In the genomic region with DNA sequence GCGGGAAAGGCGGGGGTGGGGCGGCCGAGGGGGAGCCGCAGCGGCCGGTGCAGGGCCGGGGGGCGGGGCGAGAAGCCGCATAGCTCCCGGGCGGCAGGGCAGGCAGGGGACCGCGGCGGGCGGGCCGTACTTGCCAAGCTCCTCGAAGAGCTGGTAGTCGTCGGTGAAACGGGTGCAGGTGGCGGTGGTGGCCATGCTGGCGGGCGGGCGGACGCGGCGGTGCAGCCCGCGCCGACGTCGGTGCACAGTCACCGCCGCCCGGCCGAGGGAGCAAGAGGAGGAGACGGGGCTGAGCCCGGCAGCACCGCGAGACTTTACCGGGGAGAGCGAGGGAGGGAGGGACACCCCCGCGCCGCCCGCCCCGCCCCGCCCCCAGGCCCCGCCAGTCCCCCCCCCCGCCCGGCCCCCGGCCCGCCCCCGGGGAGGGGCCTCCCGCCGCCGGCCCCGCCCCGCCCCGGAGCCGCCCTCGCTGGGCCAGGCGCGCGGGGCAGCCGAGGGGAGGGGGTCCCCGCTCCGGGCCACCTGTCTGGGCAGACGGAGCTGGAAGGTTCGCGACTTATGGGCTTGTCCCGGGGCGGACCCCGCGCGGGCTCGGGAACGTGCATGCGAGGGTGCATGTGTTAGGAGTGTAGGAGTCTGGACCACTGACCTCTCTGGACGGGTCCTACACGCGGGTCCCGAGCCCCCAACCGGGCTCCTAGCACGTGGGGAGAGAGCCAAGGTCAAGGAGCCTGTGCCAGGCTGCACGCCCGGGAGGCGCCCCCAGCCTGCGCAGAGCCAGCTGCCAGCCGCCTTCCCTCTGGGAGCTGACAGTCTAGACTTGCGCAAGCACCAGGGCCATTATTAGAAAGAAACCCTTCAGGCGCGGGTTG, we compare ENCODE assay signal across 8 cellular contexts. TPM values are rescaled to one million over a fixed set of nuclear protein-coding genes. Genes with fewer than 3 reads are reported as not detected.
DNase-seq lines count a peak whose midpoint lies in the region; ATAC-seq and TF ChIP-seq lines count a peak whose summit lies in the region.

A gene (minus strand): TSS at position 289 of the 872 bp plus-strand sequence. CDS start 94 bp downstream, at position 195.

- peaks cover 48% of the 10 kb centered on the region for H3K4me1 ChIP-seq in vagina

- peak in 1 of 2 donors; percentile 9 for TF ChIP-seq POLR2A in vagina (IDR thresholded peaks at IDR 0.05)

- DNase-seq in GM12865 (ENCODE audit: low read depth) (peak; percentile 91), NCI-H1105 (lab: John Stamatoyannopoulos, UW) (peak; percentile 19), T-helper 2 cell (peak; percentile 61 to 94 (median 74)), amygdala (lab: John Stamatoyannopoulos, UW) (peak in 47 of 56 donors; percentile 25 to 88 (median 61)), left ventricle myocardium superior (peak; percentile 90), putamen (ENCODE audit: low spot score) (peak; percentile 62), vagina (ENCODE audit: extremely low spot score in 2 of 2) (no peak)

- peak within 1 kb of the TSS; percentile 90 for H3K27ac ChIP-seq in vagina

- intact Hi-C loops in left ventricle myocardium superior (cut with micrococcal nuclease) (no loop called here), vagina (cut with DNase I) (loop anchor here (2.0 kb wide), 1 partner anchor 24 kb away; no protein-coding TSS in a partner anchor)

- H3K27me3 ChIP-seq in vagina = no peaks in the 10 kb centered on the region

- H3K36me3 ChIP-seq in vagina = peaks cover 0 to 8% of the 10 kb centered on the region in 2 donors

- no peaks in the 10 kb centered on the region for H3K9me3 ChIP-seq in vagina

- no peak for TF ChIP-seq CTCF in GM12865 (IDR thresholded peaks at IDR 0.05; ENCODE audit: insufficient read depth, low read depth, low read length, missing control alignments)
- peak in 1 of 3 experiments; percentile 4 for TF ChIP-seq CTCF in vagina (IDR thresholded peaks at IDR 0.05)

- H3K4me3 ChIP-seq in GM12865 (ENCODE audit: low read depth, low read length) (peak within 1 kb of the TSS; percentile 69), vagina (peak within 1 kb of the TSS; percentile 88)

- ATAC-seq in HG02571 (IDR thresholded peaks at IDR 0.05; ENCODE audit: unreplicated experiment) (peak; percentile 77), left ventricle myocardium superior (peak; percentile 90)

RNA-seq across cellular contexts. Expression of the gene that starts here (rescaled TPM):
- total RNA-seq in left ventricle myocardium superior = 11.9 TPM
- 48.9 TPM for total RNA-seq in vagina

Comparison
In these comparisons a context has a peak if more than half of its experiments do, and no peak if none do; other contexts are left out.
1. DNase-seq: peak in GM12865 (single experiment), NCI-H1105 (single experiment), T-helper 2 cell (5 of 5), amygdala (47 of 56), left ventricle myocardium superior (single experiment) and putamen (single experiment); none in vagina (0 of 2).